In genomic region chr3:51819151-51819550, GRCh38 we compare ENCODE assay signal across 1 cellular context.
TF ChIP-seq lines count a peak whose summit lies in the region.

No MANE protein-coding gene starts in this region.

TF ChIP-seq in H1, 55 proteins besides CTCF, POLR2A, EP300 and RAD21:
- no peak for TF ChIP-seq RFX5 (IDR thresholded peaks at IDR 0.05; ENCODE audit: borderline replicate concordance, low read depth, low read length)
- TF ChIP-seq SIX5 (IDR thresholded peaks at IDR 0.05; ENCODE audit: low read depth, low read length) = no peak
- no peak for TF ChIP-seq RNF2 (IDR thresholded peaks at IDR 0.05; ENCODE audit: borderline replicate concordance, low read depth, low read length, missing control alignments, poor library complexity, severe bottlenecking)
- no peak for TF ChIP-seq GTF2F1 (IDR thresholded peaks at IDR 0.05; ENCODE audit: borderline replicate concordance, low read depth, low read length)
- TF ChIP-seq BRCA1 (IDR thresholded peaks at IDR 0.05; ENCODE audit: low read depth, low read length) = no peak
- TF ChIP-seq CHD1 (IDR thresholded peaks at IDR 0.05; ENCODE audit: low read depth, low read length) = no peak
- TF ChIP-seq SIN3A (conservative IDR thresholded peaks at IDR 0.05 in 1 of 2, IDR thresholded peaks at IDR 0.05 in 1 of 2; ENCODE audit: low read depth in 1 of 2, low read length in 2 of 2) = no peak
- TF ChIP-seq EGR1 (IDR thresholded peaks at IDR 0.05; ENCODE audit: borderline replicate concordance, low read depth, low read length) = no peak
- TF ChIP-seq CHD7 (IDR thresholded peaks at IDR 0.05; ENCODE audit: insufficient replicate concordance, low read length) = no peak
- no peak for TF ChIP-seq PHF8 (conservative IDR thresholded peaks at IDR 0.05; ENCODE audit: low read depth, low read length)
- no peak for TF ChIP-seq BCL11A (IDR thresholded peaks at IDR 0.05; ENCODE audit: low read depth in 2 of 2, low read length in 2 of 2)
TF ChIP-seq in H1: peak in this region for 0.
